ENCODE assay signal across 27 cellular contexts in genomic region chr7:24407965-24408364, GRCh38.
A peak's percentile ranks its signal among the peaks of the same experiment; 100 is the strongest.
DNase-seq lines count a peak whose midpoint lies in the region; ATAC-seq, FAIRE-seq and TF ChIP-seq lines count a peak whose summit lies in the region.
"Had no signal": no experiment of that assay in that cellular context is flagged by ENCODE, and none has a peak within 500 bp of the region (broad histone marks: within the 10 kb centered on the region; RNA-seq: fewer than 3 reads in every experiment).

No MANE protein-coding gene starts in this region.

- H3K36me3 Mint-ChIP-seq in GM23338 (ENCODE audit: low read depth) (peaks cover 97% of the 10 kb centered on the region), H9 (ENCODE audit: insufficient read depth in 1 of 3, low read depth in 3 of 3) (peaks cover 47 to 86% (median 47%) of the 10 kb centered on the region in 3 experiments)
- H3K36me3 Mint-ChIP-seq in activated CD8-positive, alpha-beta T cell treated with anti-CD3 and anti-CD28 coated beads for 36 hours (ENCODE audit: low read depth) = no peaks in the 10 kb centered on the region
- H3K36me3 Mint-ChIP-seq: CD14-positive monocyte; CD4-positive, alpha-beta memory T cell; CD4-positive, CD25-positive, alpha-beta regulatory T cell; CD8-positive, alpha-beta memory T cell had no signal

- H2BK120ac ChIP-seq in H9 (ENCODE audit: low read depth, low read length, poor library complexity, severe bottlenecking) (no peak overlapping the region), H1 (replicated peaks; ENCODE audit: low read depth, low read length) (no peak overlapping the region)

- no peak overlapping the region for H3K18ac ChIP-seq in H9 (ENCODE audit: insufficient read length, low read depth, low read length)
- no peak overlapping the region for H3K18ac ChIP-seq in H1 (ENCODE audit: extremely low read depth, low read length)

- H3K4me3 ChIP-seq in GM23338 = no peak overlapping the region
- H3K4me3 ChIP-seq in H1 (ENCODE audit: extremely low read depth in 1 of 4, insufficient read depth in 2 of 4, low read depth in 3 of 4, low read length in 4 of 4) = no peak overlapping the region
- H3K4me3 ChIP-seq in heart right ventricle = no peak overlapping the region
- H3K4me3 ChIP-seq: BLaER1, GM12878 had no signal

- no peak overlapping the region for H3K27ac Mint-ChIP-seq in GM23338
- H3K27ac Mint-ChIP-seq in H9 = no peak overlapping the region
- no peak overlapping the region for H3K27ac Mint-ChIP-seq in activated CD8-positive, alpha-beta T cell treated with anti-CD3 and anti-CD28 coated beads for 36 hours
- H3K27ac Mint-ChIP-seq: CD14-positive monocyte; CD4-positive, alpha-beta memory T cell; CD4-positive, CD25-positive, alpha-beta regulatory T cell; CD8-positive, alpha-beta memory T cell had no signal

- H3K9me2 ChIP-seq in GM23338 (ENCODE audit: insufficient read depth) = no peaks in the 10 kb centered on the region

- DNase-seq in GM23338 (ENCODE audit: low spot score) (no peak), H9 (no peak), H1 (ENCODE audit: low read depth in 1 of 2, low spot score in 2 of 2) (no peak), heart right ventricle (no peak)
- DNase-seq in activated CD8-positive, alpha-beta T cell treated with anti-CD3 and anti-CD28 coated beads for 36 hours = no peak
- DNase-seq: 8988T; ACHN; BE2C; C1 segment of cervical spinal cord; CD4-positive, alpha-beta memory T cell; CD4-positive, CD25-positive, alpha-beta regulatory T cell; CD8-positive, alpha-beta memory T cell; COR-L47; DMS 273 treated with DMSO at 0.1 percent for 48 hours; DMS153; DMS53; DMS79; DND-41; EL; GDM1 had no signal

- H3K79me1 ChIP-seq in H9 (ENCODE audit: insufficient read depth, low read depth, low read length, poor library complexity, severe bottlenecking) (no peaks in the 10 kb centered on the region), H1 (ENCODE audit: low read depth, low read length) (0 out of 2 replicates have a peak, but pooled peaks cover 3% of the 10 kb centered on the region)

- WGBS in H9 (ENCODE audit: extremely low coverage, insufficient read length, low lambda C conversion rate) = no CpG with 5 or more reads among the region's 1 CpG
- WGBS in H1 (ENCODE audit: extremely low coverage in 1 of 2, insufficient coverage in 1 of 2, insufficient read length in 1 of 2, insufficient replicate concordance in 2 of 2, low coverage in 1 of 2, low lambda C conversion rate in 2 of 2, missing lambda C conversion rate in 1 of 2), 2 experiments = 100% methylated on average over 1 of the region's 1 CpG; no CpG with 5 or more reads in 1 of the 2 experiments
- 75 to 82% methylated on average over 1 of the region's 1 CpG for WGBS in heart right ventricle, 2 donors

- H2BK20ac ChIP-seq in H9 (ENCODE audit: low read depth, low read length, poor library complexity, severe bottlenecking) (no peak overlapping the region), H1 (ENCODE audit: low read length) (no peak overlapping the region)

- CTCF ChIA-PET in H1 (lab: Charles Lee; ENCODE audit: partially characterized antibody) = interaction anchor here (1.3 to 2.3 kb wide), 4 partner anchors 11 to 118 kb away, joined by 3 to 5 read pairs (median 4); no protein-coding TSS in a partner anchor
- CTCF ChIA-PET in activated CD8-positive, alpha-beta T cell treated with anti-CD3 and anti-CD28 coated beads for 36 hours (lab: Charles Lee) = interaction anchor here (1.2 kb wide), 1 partner anchor 14 kb away, joined by 3 read pairs; no protein-coding TSS in a partner anchor

- FAIRE-seq in H1 (lab: Jason Lieb, UNC) = peak; percentile 60
- FAIRE-seq: A204.1, GM12878, GM12892, GM18507, GM19239 had no signal

- H3K4me1 ChIP-seq in GM23338 (ENCODE audit: insufficient read depth) = peaks cover 48% of the 10 kb centered on the region
- peaks cover 6% of the 10 kb centered on the region; the same call in 1 of the 2 replicates for H3K4me1 ChIP-seq in H9 (ENCODE audit: insufficient read depth, low read length)
- peaks cover 3 to 23% (median 20%) of the 10 kb centered on the region in 4 experiments; a peak in 6 of 7 replicates for H3K4me1 ChIP-seq in H1 (replicated peaks in 1 of 4; ENCODE audit: control insufficient read depth in 3 of 4, insufficient read depth in 4 of 4, low read length in 3 of 4)
- H3K4me1 ChIP-seq in heart right ventricle = no peaks in the 10 kb centered on the region
- H3K4me1 ChIP-seq: BE2C had no signal

- H2BK12ac ChIP-seq in H9 (ENCODE audit: insufficient read length, low read depth, low read length) = no peak overlapping the region
- no peak overlapping the region for H2BK12ac ChIP-seq in H1 (ENCODE audit: low read depth, low read length)

- peaks cover 14% of the 10 kb centered on the region for H3K79me2 ChIP-seq in GM23338 (replicated peaks; ENCODE audit: insufficient read depth)
- peaks cover 8% of the 10 kb centered on the region; the same call in 1 of the 2 replicates for H3K79me2 ChIP-seq in H9 (ENCODE audit: insufficient read depth, low read length)
- H3K79me2 ChIP-seq in H1 (ENCODE audit: control insufficient read depth in 1 of 2, insufficient read depth in 2 of 2, low read length in 2 of 2) = peaks cover 4 to 13% of the 10 kb centered on the region in 2 experiments; a peak in 3 of 4 replicates

- POLR2A ChIA-PET in H1 (lab: Charles Lee; ENCODE audit: partially characterized antibody) = interaction anchor here (0.9 to 7.2 kb wide), 25 partner anchors 9 to 258 kb away, joined by 3 to 65 read pairs (median 6); partner anchors contain the start of gene PALS2
- POLR2A ChIA-PET in activated CD8-positive, alpha-beta T cell treated with anti-CD3 and anti-CD28 coated beads for 36 hours (lab: Charles Lee) = interaction anchor here (0.6 kb wide), 1 partner anchor 8 kb away, joined by 3 read pairs; no protein-coding TSS in a partner anchor

- H3K27ac ChIP-seq in GM23338 (ENCODE audit: low read depth) (peak overlapping the region; percentile 16; the same call in 1 of the 2 replicates), H9 (ENCODE audit: insufficient read length, low read depth, low read length) (peak overlapping the region; percentile 29), H1 (ENCODE audit: low read depth, low read length) (no peak overlapping the region), heart right ventricle (no peak overlapping the region)
- H3K27ac ChIP-seq: BLaER1 had no signal

- H3K27me3 Mint-ChIP-seq in GM23338 (ENCODE audit: insufficient read depth, low read depth, poor library complexity) (peaks cover 37% of the 10 kb centered on the region), H9 (ENCODE audit: low read depth) (no peaks in the 10 kb centered on the region)
- peaks cover 4% of the 10 kb centered on the region for H3K27me3 Mint-ChIP-seq in activated CD8-positive, alpha-beta T cell treated with anti-CD3 and anti-CD28 coated beads for 36 hours

- H2BK5ac ChIP-seq in H9 (ENCODE audit: insufficient read length, low read length) (no peak overlapping the region), H1 (ENCODE audit: low read depth, low read length) (no peak overlapping the region)

- no peak for TF ChIP-seq RAD21 in H1 (IDR thresholded peaks at IDR 0.05 in 1 of 2, conservative IDR thresholded peaks at IDR 0.05 in 1 of 2; ENCODE audit: low read depth in 2 of 2, low read length in 2 of 2)

- H3K9ac ChIP-seq in H9 (ENCODE audit: extremely low read depth, insufficient read length, low read length) (no peak overlapping the region), H1 (replicated peaks in 1 of 4; ENCODE audit: extremely low read depth in 1 of 4, low read depth in 3 of 4, low read length in 3 of 4) (no peak overlapping the region)
- H3K9ac ChIP-seq: BLaER1 had no signal

- intact Hi-C loops in activated CD8-positive, alpha-beta T cell treated with anti-CD3 and anti-CD28 coated beads for 36 hours (cut with micrococcal nuclease) = loop anchor here (10.0 kb wide), 1 partner anchor 167 kb away; the partner anchor contains the start of gene PALS2
- intact Hi-C loops in heart right ventricle (cut with DNase I) = loop anchor here in 3 of 10 donors (10.0 kb wide), 1 partner anchor 257 kb away; no protein-coding TSS in a partner anchor

- H3K23me2 ChIP-seq in H9 (ENCODE audit: insufficient read length, low read depth, low read length, poor library complexity, severe bottlenecking) (no peaks in the 10 kb centered on the region), H1 (ENCODE audit: low read depth, low read length) (peaks cover 3% of the 10 kb centered on the region; the same call in 1 of the 2 replicates)

- H3K4me1 Mint-ChIP-seq in GM23338 (peaks cover 34% of the 10 kb centered on the region), H9 (peaks cover 42 to 45% of the 10 kb centered on the region in 2 experiments)
- H3K4me1 Mint-ChIP-seq in activated CD8-positive, alpha-beta T cell treated with anti-CD3 and anti-CD28 coated beads for 36 hours (ENCODE audit: low read depth) = peaks cover 7% of the 10 kb centered on the region
- H3K4me1 Mint-ChIP-seq: CD14-positive monocyte had no signal

- no peak overlapping the region for H2AFZ ChIP-seq in GM23338
- H2AFZ ChIP-seq in H9 (ENCODE audit: low read length) = no peak overlapping the region
- no peak overlapping the region for H2AFZ ChIP-seq in H1 (ENCODE audit: low read length)

- H2AK5ac ChIP-seq in H9 (ENCODE audit: insufficient read length, low read length) (no peak overlapping the region), H1 (ENCODE audit: low read depth, low read length) (no peak overlapping the region)

- H3K23ac ChIP-seq in H9 (ENCODE audit: insufficient read length, low read depth, low read length) (no peak overlapping the region), H1 (ENCODE audit: insufficient read length) (no peak overlapping the region)

- H3K9me3 Mint-ChIP-seq in GM23338 (peaks cover 65% of the 10 kb centered on the region), H9 (peaks cover 28% of the 10 kb centered on the region in 2 experiments)
- H3K9me3 Mint-ChIP-seq in activated CD8-positive, alpha-beta T cell treated with anti-CD3 and anti-CD28 coated beads for 36 hours = no peaks in the 10 kb centered on the region
- H3K9me3 Mint-ChIP-seq: CD14-positive monocyte; CD4-positive, CD25-positive, alpha-beta regulatory T cell had no signal

- H3K27me3 ChIP-seq in GM23338 (ENCODE audit: insufficient read depth) (no peaks in the 10 kb centered on the region), H9 (ENCODE audit: insufficient read depth, low read length) (no peaks in the 10 kb centered on the region), H1 (replicated peaks in 1 of 4; ENCODE audit: control insufficient read depth in 3 of 4, extremely low read depth in 1 of 4, insufficient read depth in 3 of 4, low read length in 3 of 4) (no peaks in the 10 kb centered on the region), heart right ventricle (peaks cover 0 to 4% (median 0%) of the 10 kb centered on the region in 7 donors)
- H3K27me3 ChIP-seq: BLaER1 had no signal

- H3F3A ChIP-seq in GM23338 (replicated peaks; ENCODE audit: low read depth) = peaks cover 42% of the 10 kb centered on the region

- no peak for ATAC-seq in GM23338
- ATAC-seq in activated CD8-positive, alpha-beta T cell treated with anti-CD3 and anti-CD28 coated beads for 36 hours = no peak
- ATAC-seq in heart right ventricle = no peak
- ATAC-seq: GM12878 had no signal

- no peak overlapping the region for H4K5ac ChIP-seq in H9 (ENCODE audit: insufficient read length, low read depth, low read length)
- H4K5ac ChIP-seq in H1 (ENCODE audit: insufficient read length, low read depth, low read length) = no peak overlapping the region

- peaks cover 4% of the 10 kb centered on the region for H3K9me3 ChIP-seq in H9 (ENCODE audit: control insufficient read depth, low read depth, low read length)
- peaks cover 5 to 19% of the 10 kb centered on the region in 2 experiments; a peak in 2 of 4 replicates for H3K9me3 ChIP-seq in H1 (ENCODE audit: insufficient read depth in 2 of 2, low read depth in 1 of 2, low read length in 1 of 2)
- H3K9me3 ChIP-seq in heart right ventricle = no peaks in the 10 kb centered on the region
- H3K9me3 ChIP-seq: BE2C had no signal

- H2BK15ac ChIP-seq in H9 (ENCODE audit: low read depth, low read length) = no peak overlapping the region
- no peak overlapping the region for H2BK15ac ChIP-seq in H1 (ENCODE audit: low read length)

- H3K56ac ChIP-seq in H9 (ENCODE audit: insufficient read length, low read depth, low read length) = no peak overlapping the region
- no peak overlapping the region for H3K56ac ChIP-seq in H1 (replicated peaks; ENCODE audit: insufficient read length, low read depth, low read length)

- H4K8ac ChIP-seq in H9 (replicated peaks; ENCODE audit: insufficient read length, low read depth, low read length) (no peak overlapping the region), H1 (ENCODE audit: extremely low read depth, insufficient read depth, low read length) (no peak overlapping the region)

- H3K14ac ChIP-seq in H9 (ENCODE audit: insufficient read depth, low read length) (no peak overlapping the region), H1 (ENCODE audit: insufficient read length) (no peak overlapping the region)

- no peak for TF ChIP-seq CTCF in GM23338 (conservative IDR thresholded peaks at IDR 0.05; ENCODE audit: low read depth in 2 of 2)
- TF ChIP-seq CTCF in H9 (conservative IDR thresholded peaks at IDR 0.05) = no peak
- TF ChIP-seq CTCF in H1 (IDR thresholded peaks at IDR 0.05; ENCODE audit: control extremely low read depth in 1 of 3, insufficient read depth in 1 of 3, low read depth in 1 of 3, low read length in 3 of 3) = no peak
- no peak for TF ChIP-seq CTCF in activated CD8-positive, alpha-beta T cell treated with anti-CD3 and anti-CD28 coated beads for 36 hours (IDR thresholded peaks at IDR 0.05)
- no peak for TF ChIP-seq CTCF in heart right ventricle (IDR thresholded peaks at IDR 0.05)

- H3K4me2 ChIP-seq in GM23338 (no peak overlapping the region), H9 (ENCODE audit: insufficient read depth, insufficient read length, low read length) (no peak overlapping the region), H1 (ENCODE audit: insufficient read depth in 1 of 2, low read depth in 2 of 2, low read length in 2 of 2) (no peak overlapping the region)
- H3K4me2 ChIP-seq: BLaER1 had no signal

- H3K4ac ChIP-seq in H9 (ENCODE audit: low read depth, low read length) = no peak overlapping the region
- no peak overlapping the region for H3K4ac ChIP-seq in H1 (replicated peaks; ENCODE audit: insufficient read length, low read depth, low read length)

- no peak overlapping the region for H3T11ph ChIP-seq in H9 (ENCODE audit: low read length)

- no peak for TF ChIP-seq EP300 in H1 (IDR thresholded peaks at IDR 0.05; ENCODE audit: borderline replicate concordance in 1 of 2, low read depth in 2 of 2, low read length in 2 of 2)

- H3K36me3 ChIP-seq in GM23338 (ENCODE audit: insufficient read depth) (peaks cover 21% of the 10 kb centered on the region), H1 (ENCODE audit: control insufficient read depth in 2 of 4, insufficient read depth in 4 of 4, low read length in 3 of 4) (peaks cover 2 to 48% (median 20%) of the 10 kb centered on the region in 4 experiments; a peak in 5 of 8 replicates), heart right ventricle (no peaks in the 10 kb centered on the region)
- H3K36me3 ChIP-seq: BE2C, BLaER1 had no signal

- H3K4me3 Mint-ChIP-seq in GM23338 (no peak overlapping the region), H9 (no peak overlapping the region)
- no peak overlapping the region for H3K4me3 Mint-ChIP-seq in activated CD8-positive, alpha-beta T cell treated with anti-CD3 and anti-CD28 coated beads for 36 hours
- H3K4me3 Mint-ChIP-seq: CD14-positive monocyte; CD4-positive, alpha-beta memory T cell; CD4-positive, CD25-positive, alpha-beta regulatory T cell; CD8-positive, alpha-beta memory T cell had no signal

- no peak; a peak in 1 of 3 replicates for TF ChIP-seq POLR2A in H1 (IDR thresholded peaks at IDR 0.05; ENCODE audit: control extremely low read depth in 1 of 2, low read depth in 2 of 2, low read length in 2 of 2)

- no peak overlapping the region for H4K91ac ChIP-seq in H9 (ENCODE audit: insufficient read length, low read depth, low read length)
- no peak overlapping the region for H4K91ac ChIP-seq in H1 (replicated peaks; ENCODE audit: insufficient read length, low read length)

- H4K20me1 ChIP-seq in GM23338 (replicated peaks; ENCODE audit: insufficient read depth) (no peaks in the 10 kb centered on the region), H9 (ENCODE audit: control insufficient read depth, insufficient read depth, insufficient read length) (no peaks in the 10 kb centered on the region), H1 (replicated peaks in 1 of 2; ENCODE audit: control insufficient read depth in 1 of 2, insufficient read depth in 2 of 2, low read length in 2 of 2) (peaks cover 4 to 8% of the 10 kb centered on the region in 2 experiments)
- H4K20me1 ChIP-seq: BLaER1 had no signal

Comparison
In these comparisons a context has a peak if more than half of its experiments do, and no peak if none do; other contexts are left out.
1. H3K27ac ChIP-seq: peak in GM23338 (single experiment) and H9 (single experiment); none in H1 (single experiment) and heart right ventricle (0 of 10).